ENCODE assay signal across 8 cellular contexts in genomic region chr10:133394801-133395221, GRCh38. TPM values are rescaled to one million over a fixed set of nuclear protein-coding genes. Genes with fewer than 3 reads are reported as not detected.
DNase-seq lines count a peak whose midpoint lies in the region; ATAC-seq, FAIRE-seq and TF ChIP-seq lines count a peak whose summit lies in the region.

No MANE protein-coding gene starts in this region.

- peaks cover 20% of the 10 kb centered on the region for H3K79me2 ChIP-seq in K562 (ENCODE audit: control insufficient read depth, insufficient read depth, low read length)

- no peaks in the 10 kb centered on the region for H3K27me3 ChIP-seq in K562 (ENCODE audit: control insufficient read depth in 2 of 2, insufficient read depth in 2 of 2, low read length in 2 of 2)
- no peaks in the 10 kb centered on the region for H3K27me3 ChIP-seq in lower lobe of right lung (ENCODE audit: low read depth)

- peak overlapping the region; percentile 63; the same call in 1 of the 2 replicates for H2AFZ ChIP-seq in K562 (ENCODE audit: low read depth, low read length)

- H3K4me1 ChIP-seq in K562 (replicated peaks in 1 of 2; ENCODE audit: control insufficient read depth in 2 of 2, insufficient read depth in 2 of 2, low read length in 2 of 2), result peaks cover 17 to 55% of the 10 kb centered on the region in 2 experiments
- H3K4me1 ChIP-seq in lower lobe of right lung, result peaks cover 18% of the 10 kb centered on the region
- no peaks in the 10 kb centered on the region for H3K4me1 ChIP-seq in urinary bladder (ENCODE audit: insufficient read depth)

- WGBS in K562 (ENCODE audit: insufficient coverage, low coverage, missing lambda C conversion rate), result 2% methylated on average over 18 of the region's 21 CpGs
- WGBS in urinary bladder, result 26% methylated on average over 21 of the region's 21 CpGs

- peak overlapping the region; percentile 66 for H3K4me3 ChIP-seq in K562
- peak overlapping the region; percentile 90 for H3K4me3 ChIP-seq in lower lobe of right lung
- peak overlapping the region; percentile 85 for H3K4me3 ChIP-seq in urinary bladder (ENCODE audit: low read depth, low read length)

- BruUV-seq in K562 (replicated peaks; lab: Mats Ljungman, UMichigan), result TSS peak; percentile 52

- H3K4me2 ChIP-seq in K562 (ENCODE audit: insufficient read depth, low read length), result peak overlapping the region; percentile 87

- POLR2A ChIA-PET in K562 (lab: Yijun Ruan, JAX), result no interaction called here

- TF ChIP-seq RAD21 in K562 (CRISPR knock-in tag; conservative IDR thresholded peaks at IDR 0.05 in 1 of 2, IDR thresholded peaks at IDR 0.05 in 1 of 2), result no peak

- no peaks in the 10 kb centered on the region for H3K9me3 ChIP-seq in K562 (replicated peaks; ENCODE audit: control insufficient read depth, insufficient read depth, low read depth, low read length)
- H3K9me3 ChIP-seq in lower lobe of right lung, result no peaks in the 10 kb centered on the region

- FAIRE-seq in K562 (lab: Jason Lieb, UNC) (peak; percentile 72), H54 (lab: Jason Lieb, UNC) (no peak)

- H3K27ac ChIP-seq in K562 (ENCODE audit: extremely low read depth, low read depth, low read length) (peak overlapping the region; percentile 98), lower lobe of right lung (peak overlapping the region; percentile 84), urinary bladder (ENCODE audit: low read depth) (no peak overlapping the region)

- CTCF ChIA-PET in K562 (lab: Yijun Ruan, JAX; ENCODE audit: low intra/inter-chr PET ratio), result no interaction called here

- ATAC-seq in Right ventricle myocardium superior (ENCODE audit: poor library complexity) (no peak), K562 (peak; percentile 46), lower lobe of right lung (no peak)

- H3K9ac ChIP-seq in K562 (ENCODE audit: insufficient read depth in 1 of 2, low read depth in 2 of 2, low read length in 2 of 2), result peak overlapping the region; percentile 90 to 99

- in situ Hi-C loops in K562 (cut with MboI), result no loop called here

- DNase-seq in cardiac septum (ENCODE audit: low spot score) (peak; percentile 61), Right ventricle myocardium superior (no peak), K562 (ENCODE audit: extremely low read depth in 1 of 4, low spot score in 3 of 4) (peak; percentile 20 to 46 (median 25)), lower lobe of right lung (peak; percentile 45), C1 segment of cervical spinal cord (lab: John Stamatoyannopoulos, UW) (no peak), H54 (ENCODE audit: insufficient read length, low spot score) (no peak), NCI-H526 (lab: John Stamatoyannopoulos, UW) (no peak)

- H3K36me3 ChIP-seq in K562 (ENCODE audit: control insufficient read depth, insufficient read depth, low read length) (peaks cover 32% of the 10 kb centered on the region; the same call in 1 of the 3 replicates), lower lobe of right lung (peaks cover 37% of the 10 kb centered on the region), urinary bladder (ENCODE audit: insufficient read depth) (no peaks in the 10 kb centered on the region)

- no peaks in the 10 kb centered on the region for H4K20me1 ChIP-seq in K562 (replicated peaks; ENCODE audit: control insufficient read depth, insufficient read depth, low read length)

- intact Hi-C loops in cardiac septum (cut with DNase I) (no loop called here), Right ventricle myocardium superior (cut with DNase I) (no loop called here), K562 (cut with micrococcal nuclease) (loop anchor here (5.0 to 10.0 kb wide), 2 partner anchors 38 to 70 kb away; partner anchors contain the start of gene FUOM), lower lobe of right lung (cut with DNase I) (no loop called here)

- TF ChIP-seq POLR2A in K562 (conservative IDR thresholded peaks at IDR 0.05) (no peak), H54 (IDR thresholded peaks at IDR 0.05; ENCODE audit: low read depth, low read length) (no peak)

- TF ChIP-seq EP300 in K562 (IDR thresholded peaks at IDR 0.05; ENCODE audit: low read length), result no peak

- no peaks in the 10 kb centered on the region for H3K9me1 ChIP-seq in K562 (ENCODE audit: control insufficient read depth, insufficient read depth, low read length)

- TF ChIP-seq CTCF in K562 (IDR thresholded peaks at IDR 0.05 in 2 of 3, conservative IDR thresholded peaks at IDR 0.05 in 1 of 3; ENCODE audit: insufficient read depth in 2 of 3, low read depth in 1 of 3, low read length in 3 of 3) (no peak), lower lobe of right lung (IDR thresholded peaks at IDR 0.05) (no peak)

RNA-seq across cellular contexts. Expression of gene MTG1, which starts 0.9 kb away (rescaled TPM):
- total RNA-seq in cardiac septum, result 21.6 TPM
- 14.7 TPM for total RNA-seq in Right ventricle myocardium superior
- total RNA-seq in K562 (2011; cell fraction: chromatin; rRNA removed; ENCODE audit: low replicate concordance), result 121 and 197 TPM in 2 replicates
- total RNA-seq in K562 (2011; cell fraction: nucleolus; rRNA removed), result 101 and 119 TPM in 2 replicates
- total RNA-seq in K562 (2011; cell fraction: nucleoplasm; rRNA removed), result 85.3 and 89.5 TPM in 2 replicates
- 11.6 and 16.9 TPM in 2 replicates for total RNA-seq in K562 (2014; rRNA removed)
- 10.1 and 13.8 TPM in 2 replicates for total RNA-seq in K562 (2014; rRNA removed; fragmentation: Illumina TruSeq; extraction: Trizol)
- 13.8 and 15.4 TPM in 2 replicates for total RNA-seq in K562 (2015; rRNA removed; fragmentation: Illumina TruSeq; extraction: Trizol)
- total RNA-seq in K562 (2021), result 18.1 and 18.2 TPM in 2 replicates
- polyA plus RNA-seq in K562 (2011; rRNA removed), result 24.1 and 27.1 TPM in 2 replicates
- polyA plus RNA-seq in K562 (2011; cell fraction: cytosol; rRNA removed), result 17.9 and 25.1 TPM in 2 replicates
- polyA plus RNA-seq in K562 (2011; cell fraction: nucleus; rRNA removed), result 72.9 and 146 TPM in 2 replicates
- 16.4 and 17.9 TPM in 2 replicates for polyA plus RNA-seq in K562 (2012)
- polyA plus RNA-seq in K562 (2014; fragmentation: Illumina TruSeq; extraction: Trizol), result 19.5 and 22.1 TPM in 2 replicates
- 1 to 10 TPM; 2.8 to 3.0 TPM for polyA plus RNA-seq in K562 (2014; fragmentation: Nextera tagmentation; extraction: Ambion mirVana)
- 23.0 and 28.2 TPM in 2 replicates for polyA plus RNA-seq in K562 (2014; rRNA removed)
- 25.9 and 28.3 TPM in 2 replicates for polyA minus RNA-seq in K562 (2011; rRNA and poly(A)+ RNA removed)
- 16.2 and 17.5 TPM in 2 replicates for polyA minus RNA-seq in K562 (2011; cell fraction: cytosol; rRNA and poly(A)+ RNA removed)
- polyA minus RNA-seq in K562 (2011; cell fraction: nucleus; rRNA and poly(A)+ RNA removed), result 29.9 and 33.8 TPM in 2 replicates
- total RNA-seq in lower lobe of right lung, result 41.7 TPM
- total RNA-seq in urinary bladder, result 32.0 TPM
- polyA plus RNA-seq in urinary bladder, result 34.5 TPM

RNA-seq across cellular contexts. Expression of gene PAOX, which starts 15.7 kb away (rescaled TPM):
- total RNA-seq in cardiac septum, result 2.9 TPM
- 3.4 TPM for total RNA-seq in Right ventricle myocardium superior
- 4.2 and 13.2 TPM in 2 replicates for total RNA-seq in K562 (2011; cell fraction: chromatin; rRNA removed; ENCODE audit: low replicate concordance)
- 10.2 and 10.9 TPM in 2 replicates for total RNA-seq in K562 (2011; cell fraction: nucleolus; rRNA removed)
- 7.6 and 9.1 TPM in 2 replicates for total RNA-seq in K562 (2011; cell fraction: nucleoplasm; rRNA removed)
- 4.9 and 8.7 TPM in 2 replicates for total RNA-seq in K562 (2014; rRNA removed)
- total RNA-seq in K562 (2014; rRNA removed; fragmentation: Illumina TruSeq; extraction: Trizol), result 1.1 and 1.6 TPM in 2 replicates
- total RNA-seq in K562 (2015; rRNA removed; fragmentation: Illumina TruSeq; extraction: Trizol), result 2.6 and 2.8 TPM in 2 replicates
- total RNA-seq in K562 (2021), result 6.0 and 6.4 TPM in 2 replicates
- polyA plus RNA-seq in K562 (2011; rRNA removed), result 4.2 and 4.3 TPM in 2 replicates
- polyA plus RNA-seq in K562 (2011; cell fraction: cytosol; rRNA removed), result 5.2 and 10.9 TPM in 2 replicates
- 7.7 and 12.4 TPM in 2 replicates for polyA plus RNA-seq in K562 (2011; cell fraction: nucleus; rRNA removed)
- polyA plus RNA-seq in K562 (2012), result 3.5 and 4.0 TPM in 2 replicates
- polyA plus RNA-seq in K562 (2014; fragmentation: Illumina TruSeq; extraction: Trizol), result 1.4 and 2.0 TPM in 2 replicates
- polyA plus RNA-seq in K562 (2014; fragmentation: Nextera tagmentation; extraction: Ambion mirVana), result 1 to 10 TPM in 1 of 2 experiments, under 1 TPM in 1; 0.80 to 1.7 TPM
- 5.1 and 5.4 TPM in 2 replicates for polyA plus RNA-seq in K562 (2014; rRNA removed)
- 1.0 and 1.4 TPM in 2 replicates for polyA minus RNA-seq in K562 (2011; rRNA and poly(A)+ RNA removed)
- polyA minus RNA-seq in K562 (2011; cell fraction: cytosol; rRNA and poly(A)+ RNA removed), result 0.91 and 3.4 TPM in 2 replicates
- 3.9 and 4.3 TPM in 2 replicates for polyA minus RNA-seq in K562 (2011; cell fraction: nucleus; rRNA and poly(A)+ RNA removed)
- total RNA-seq in lower lobe of right lung, result 6.9 TPM
- 4.3 TPM for total RNA-seq in urinary bladder
- polyA plus RNA-seq in urinary bladder, result 8.9 TPM

RNA-seq across cellular contexts. Expression of gene ECHS1, which starts 21.7 kb away (rescaled TPM):
- total RNA-seq in cardiac septum (152 TPM), Right ventricle myocardium superior (239 TPM), K562 (2014; rRNA removed) (69.5 and 74.3 TPM in 2 replicates), K562 (2014; rRNA removed; fragmentation: Illumina TruSeq; extraction: Trizol) (43.1 and 46.5 TPM in 2 replicates), K562 (2015; rRNA removed; fragmentation: Illumina TruSeq; extraction: Trizol) (48.4 and 49.3 TPM in 2 replicates), K562 (2021) (85.3 and 89.5 TPM in 2 replicates), lower lobe of right lung (59.5 TPM), urinary bladder (43.0 TPM)
- 6.2 and 13.6 TPM in 2 replicates for total RNA-seq in K562 (2011; cell fraction: chromatin; rRNA removed; ENCODE audit: low replicate concordance)
- total RNA-seq in K562 (2011; cell fraction: nucleolus; rRNA removed), result 10.1 and 14.7 TPM in 2 replicates
- total RNA-seq in K562 (2011; cell fraction: nucleoplasm; rRNA removed), result 9.6 and 10.3 TPM in 2 replicates
- polyA plus RNA-seq in K562 (2011; rRNA removed) (16.6 and 23.5 TPM in 2 replicates), K562 (2014; fragmentation: Illumina TruSeq; extraction: Trizol) (67.1 and 68.1 TPM in 2 replicates), K562 (2014; fragmentation: Nextera tagmentation; extraction: Ambion mirVana) (100 to 1,000 TPM in 1 of 2 experiments, 10 to 100 TPM in 1; 98.8 to 100 TPM), K562 (2014; rRNA removed) (37.4 and 38.0 TPM in 2 replicates), urinary bladder (93.9 TPM)
- polyA plus RNA-seq in K562 (2011; cell fraction: cytosol; rRNA removed), result 23.9 and 38.6 TPM in 2 replicates
- 31.1 and 34.4 TPM in 2 replicates for polyA plus RNA-seq in K562 (2011; cell fraction: nucleus; rRNA removed)
- polyA plus RNA-seq in K562 (2012), result 72.3 and 78.6 TPM in 2 replicates
- 12.8 and 14.4 TPM in 2 replicates for polyA minus RNA-seq in K562 (2011; rRNA and poly(A)+ RNA removed)
- 29.2 and 40.4 TPM in 2 replicates for polyA minus RNA-seq in K562 (2011; cell fraction: cytosol; rRNA and poly(A)+ RNA removed)
- polyA minus RNA-seq in K562 (2011; cell fraction: nucleus; rRNA and poly(A)+ RNA removed), result 4.2 and 7.0 TPM in 2 replicates

RNA-seq across cellular contexts. Expression of gene SPRN, which starts 29.6 kb away (rescaled TPM):
- total RNA-seq in cardiac septum (not detected), Right ventricle myocardium superior (not detected), K562 (2014; rRNA removed) (not detected in 2 replicates), K562 (2014; rRNA removed; fragmentation: Illumina TruSeq; extraction: Trizol) (not detected in 2 replicates), K562 (2015; rRNA removed; fragmentation: Illumina TruSeq; extraction: Trizol) (not detected in 2 replicates), K562 (2021) (not detected in 2 replicates), lower lobe of right lung (not detected), urinary bladder (0.74 TPM)
- total RNA-seq in K562 (2011; cell fraction: chromatin; rRNA removed; ENCODE audit: low replicate concordance), result not detected in 2 replicates
- not detected in 2 replicates for total RNA-seq in K562 (2011; cell fraction: nucleolus; rRNA removed)
- not detected in 2 replicates for total RNA-seq in K562 (2011; cell fraction: nucleoplasm; rRNA removed)
- polyA plus RNA-seq in K562 (2011; rRNA removed) (not detected in 2 replicates), K562 (2014; fragmentation: Illumina TruSeq; extraction: Trizol) (not detected in 2 replicates), K562 (2014; fragmentation: Nextera tagmentation; extraction: Ambion mirVana) (under 1 TPM in 1 of 2 experiments, not detected in 1; 0.04 TPM), K562 (2014; rRNA removed) (not detected in 2 replicates), urinary bladder (0.19 TPM)
- polyA plus RNA-seq in K562 (2011; cell fraction: cytosol; rRNA removed), result not detected in 2 replicates
- not detected in 2 replicates for polyA plus RNA-seq in K562 (2011; cell fraction: nucleus; rRNA removed)
- polyA plus RNA-seq in K562 (2012), result 1.2 and 1.6 TPM in 2 replicates
- polyA minus RNA-seq in K562 (2011; rRNA and poly(A)+ RNA removed), result not detected in 2 replicates
- polyA minus RNA-seq in K562 (2011; cell fraction: cytosol; rRNA and poly(A)+ RNA removed), result not detected in 2 replicates
- polyA minus RNA-seq in K562 (2011; cell fraction: nucleus; rRNA and poly(A)+ RNA removed), result not detected in 2 replicates

RNA-seq across cellular contexts. Expression of gene FUOM, which starts 37.0 kb away (rescaled TPM):
- 6.1 TPM for total RNA-seq in cardiac septum
- 7.4 TPM for total RNA-seq in Right ventricle myocardium superior
- 10.6 and 28.4 TPM in 2 replicates for total RNA-seq in K562 (2011; cell fraction: chromatin; rRNA removed; ENCODE audit: low replicate concordance)
- total RNA-seq in K562 (2011; cell fraction: nucleolus; rRNA removed), result 42.5 and 54.1 TPM in 2 replicates
- total RNA-seq in K562 (2011; cell fraction: nucleoplasm; rRNA removed), result 19.0 and 24.0 TPM in 2 replicates
- total RNA-seq in K562 (2014; rRNA removed), result 89.7 and 91.1 TPM in 2 replicates
- total RNA-seq in K562 (2014; rRNA removed; fragmentation: Illumina TruSeq; extraction: Trizol), result 8.6 and 14.0 TPM in 2 replicates
- total RNA-seq in K562 (2015; rRNA removed; fragmentation: Illumina TruSeq; extraction: Trizol), result 26.7 and 27.0 TPM in 2 replicates
- 47.8 and 61.2 TPM in 2 replicates for total RNA-seq in K562 (2021)
- polyA plus RNA-seq in K562 (2011; rRNA removed), result 27.4 and 31.3 TPM in 2 replicates
- polyA plus RNA-seq in K562 (2011; cell fraction: cytosol; rRNA removed), result 39.9 and 94.4 TPM in 2 replicates
- polyA plus RNA-seq in K562 (2011; cell fraction: nucleus; rRNA removed), result 29.5 and 49.3 TPM in 2 replicates
- polyA plus RNA-seq in K562 (2012), result 22.3 and 26.8 TPM in 2 replicates
- 20.4 and 34.6 TPM in 2 replicates for polyA plus RNA-seq in K562 (2014; fragmentation: Illumina TruSeq; extraction: Trizol)
- 10 to 100 TPM in 1 of 2 experiments, 1 to 10 TPM in 1; 1.8 to 14.4 TPM for polyA plus RNA-seq in K562 (2014; fragmentation: Nextera tagmentation; extraction: Ambion mirVana)
- polyA plus RNA-seq in K562 (2014; rRNA removed), result 96.1 and 108 TPM in 2 replicates
- 2.1 and 4.9 TPM in 2 replicates for polyA minus RNA-seq in K562 (2011; rRNA and poly(A)+ RNA removed)
- 7.0 and 9.8 TPM in 2 replicates for polyA minus RNA-seq in K562 (2011; cell fraction: cytosol; rRNA and poly(A)+ RNA removed)
- 38.7 and 48.6 TPM in 2 replicates for polyA minus RNA-seq in K562 (2011; cell fraction: nucleus; rRNA and poly(A)+ RNA removed)
- 31.0 TPM for total RNA-seq in lower lobe of right lung
- 5.2 TPM for total RNA-seq in urinary bladder
- 16.9 TPM for polyA plus RNA-seq in urinary bladder

Comparison
In these comparisons a context has a peak if more than half of its experiments do, and no peak if none do; other contexts are left out.
1. DNase-seq: peak in cardiac septum (single experiment), K562 (4 of 4) and lower lobe of right lung (single experiment); none in Right ventricle myocardium superior (single experiment), C1 segment of cervical spinal cord (0 of 14), H54 (single experiment) and NCI-H526 (0 of 2).
2. Peak in every context shown above with its lines, with median percentiles within 50 percentile points of each other: H3K4me3 ChIP-seq.